17 cellular contexts compared by ENCODE assay signal in genomic region chr2:231127936-231128335, GRCh38. TPM values are rescaled to one million over a fixed set of nuclear protein-coding genes. Genes with fewer than 3 reads are reported as not detected.
A peak's percentile ranks its signal among the peaks of the same experiment; 100 is the strongest.
DNase-seq lines count a peak whose midpoint lies in the region; ATAC-seq, FAIRE-seq and TF ChIP-seq lines count a peak whose summit lies in the region.
"Had no signal": no experiment of that assay in that cellular context is flagged by ENCODE, and none has a peak within 500 bp of the region (broad histone marks: within the 10 kb centered on the region; RNA-seq: fewer than 3 reads in every experiment).

No MANE protein-coding gene starts in this region.

- 94% methylated on average over 1 of the region's 1 CpG for WGBS in right cardiac atrium
- WGBS in heart left ventricle, 4 donors = 90 to 97% (median 94%) methylated on average over 1 of the region's 1 CpG

- FAIRE-seq in H54 (lab: Jason Lieb, UNC) = peak; percentile 48

- intact Hi-C loops in right cardiac atrium (cut with DNase I) = no loop called here
- intact Hi-C loops in head of caudate nucleus (cut with DNase I) = no loop called here
- intact Hi-C loops in left ventricle myocardium inferior (cut with micrococcal nuclease) = no loop called here
- intact Hi-C loops in heart left ventricle (cut with DNase I) = no loop called here

- DNase-seq in ACHN = peak; percentile 43
- no peak for DNase-seq in H54 (ENCODE audit: insufficient read length, low spot score)
- no peak for DNase-seq in RWPE2 (ENCODE audit: low spot score)
- DNase-seq in kidney tubule cell (ENCODE audit: low spot score) = peak; percentile 22
- DNase-seq in right cardiac atrium = no peak
- DNase-seq in head of caudate nucleus = no peak
- no peak for DNase-seq in left ventricle myocardium inferior
- DNase-seq in heart left ventricle = no peak
- DNase-seq: CD4-positive, alpha-beta memory T cell; KBM-7; NCI-H1694 treated with DMSO at 0.1 percent for 48 hours; NCI-H510A; NCI-H748 treated with DMSO at 0.1 percent for 48 hours; NK-92 treated with Interleukin-12 subunit alpha and Interleukin-12 subunit beta, amount 100 ng/mL, for 24 hours; SIG-M5 had no signal

- TF ChIP-seq POLR2A in H54 (IDR thresholded peaks at IDR 0.05; ENCODE audit: low read depth, low read length) (no peak), heart left ventricle (IDR thresholded peaks at IDR 0.05) (no peak)

- no peaks in the 10 kb centered on the region; the same call in none of the 2 replicates for H3K36me3 ChIP-seq in RWPE2 (ENCODE audit: low read depth)
- no peaks in the 10 kb centered on the region for H3K36me3 ChIP-seq in left ventricle myocardium inferior
- H3K36me3 ChIP-seq in heart left ventricle = no peaks in the 10 kb centered on the region

- ATAC-seq in RWPE2 (ENCODE audit: low read depth) = peak; percentile 74; the same call in 2 of the 3 replicates
- no peak for ATAC-seq in right cardiac atrium
- no peak for ATAC-seq in heart left ventricle

- H3K4me1 ChIP-seq in RWPE2 (ENCODE audit: insufficient read depth, poor library complexity, severe bottlenecking) (peaks cover 33% of the 10 kb centered on the region), right cardiac atrium (ENCODE audit: control insufficient read depth, insufficient read depth, low read length) (peaks cover 2% of the 10 kb centered on the region), left ventricle myocardium inferior (peaks cover 43% of the 10 kb centered on the region), heart left ventricle (peaks cover 2 to 37% (median 25%) of the 10 kb centered on the region in 12 donors)

- H3K4me3 ChIP-seq in RWPE2 (ENCODE audit: severe bottlenecking) (no peak overlapping the region), right cardiac atrium (ENCODE audit: low read length) (no peak overlapping the region), left ventricle myocardium inferior (no peak overlapping the region), heart left ventricle (no peak overlapping the region)

- H3K27me3 ChIP-seq in RWPE2 (ENCODE audit: insufficient read depth, poor library complexity, severe bottlenecking) = no peaks in the 10 kb centered on the region
- H3K27me3 ChIP-seq in right cardiac atrium (ENCODE audit: control insufficient read depth, insufficient read depth) = no peaks in the 10 kb centered on the region
- no peaks in the 10 kb centered on the region for H3K27me3 ChIP-seq in left ventricle myocardium inferior (ENCODE audit: low read depth)
- H3K27me3 ChIP-seq in heart left ventricle = no peaks in the 10 kb centered on the region

- H3K9me3 ChIP-seq in RWPE2 (ENCODE audit: severe bottlenecking) (no peaks in the 10 kb centered on the region), right cardiac atrium (ENCODE audit: control insufficient read depth, low read length) (no peaks in the 10 kb centered on the region), left ventricle myocardium inferior (replicated peaks) (no peaks in the 10 kb centered on the region), heart left ventricle (no peaks in the 10 kb centered on the region)

- no peak for TF ChIP-seq CTCF in RWPE2 (IDR thresholded peaks at IDR 0.05; ENCODE audit: poor library complexity, severe bottlenecking)
- no peak for TF ChIP-seq CTCF in left ventricle myocardium inferior (IDR thresholded peaks at IDR 0.05; ENCODE audit: borderline replicate concordance)
- no peak for TF ChIP-seq CTCF in heart left ventricle (IDR thresholded peaks at IDR 0.05)

- in situ Hi-C loops in ACHN (cut with HindIII; ENCODE audit: low pct_ligation_motif_present, low pct_unique_long_range_greater_than_20kb, low sequenced_read_pairs) = no loop called here

- H3K27ac ChIP-seq in RWPE2 (ENCODE audit: poor library complexity, severe bottlenecking) (peak overlapping the region; percentile 11), right cardiac atrium (ENCODE audit: low read length) (no peak overlapping the region), left ventricle myocardium inferior (replicated peaks) (no peak overlapping the region), heart left ventricle (no peak overlapping the region)

RNA-seq across cellular contexts. Expression of gene HTR2B, which starts 3.1 kb away (rescaled TPM):
- total RNA-seq in right cardiac atrium = 10 to 100 TPM in 1 of 4 donors, 1 to 10 TPM in 3; 4.3 to 11.9 (median 8.0) TPM
- 2.3 TPM for polyA plus RNA-seq in right cardiac atrium
- total RNA-seq in left ventricle myocardium inferior = 1.5 TPM
- total RNA-seq in heart left ventricle = 1 to 10 TPM in 2 of 9 donors, under 1 TPM in 7; 0.31 to 2.2 (median 0.72) TPM
- under 1 TPM; 0.25 to 0.61 TPM for polyA plus RNA-seq in heart left ventricle
- total RNA-seq: A172; CD4-positive, alpha-beta memory T cell; H4 had no signal

Comparison
In these comparisons a context has a peak if more than half of its experiments do, and no peak if none do; other contexts are left out.
1. DNase-seq: peak in ACHN (single experiment) and kidney tubule cell (single experiment); none in H54 (single experiment), RWPE2 (single experiment), right cardiac atrium (0 of 3), head of caudate nucleus (0 of 42), left ventricle myocardium inferior (single experiment) and heart left ventricle (0 of 5).